Comparison of ENCODE assay signal across 20 cellular contexts in genomic region chr3:185781759-185782158, GRCh38. TPM values are rescaled to one million over a fixed set of nuclear protein-coding genes. Genes with fewer than 3 reads are reported as not detected.
A peak's percentile ranks its signal among the peaks of the same experiment; 100 is the strongest.
DNase-seq lines count a peak whose midpoint lies in the region; ATAC-seq and TF ChIP-seq lines count a peak whose summit lies in the region.
"Had no signal": no experiment of that assay in that cellular context is flagged by ENCODE, and none has a peak within 500 bp of the region (broad histone marks: within the 10 kb centered on the region; RNA-seq: fewer than 3 reads in every experiment).

No MANE protein-coding gene starts in this region.

- peaks cover 63 to 86% of the 10 kb centered on the region in 2 experiments for H3K4me1 ChIP-seq in HCT116 (ENCODE audit: control insufficient read depth in 1 of 2, insufficient read depth in 2 of 2, low read length in 2 of 2)
- H3K4me1 ChIP-seq: gastroesophageal sphincter had no signal

- H4K20me1 ChIP-seq in HCT116 (ENCODE audit: insufficient read depth): peaks cover 2% of the 10 kb centered on the region; the same call in 1 of the 2 replicates

- peaks cover 100% of the 10 kb centered on the region for H3K79me2 ChIP-seq in HCT116 (ENCODE audit: insufficient read depth, low read length)

- peaks cover 10% of the 10 kb centered on the region for H3K36me3 Mint-ChIP-seq in WTC11

- H3K27ac ChIP-seq in HCT116 (ENCODE audit: low read depth, low read length): no peak overlapping the region
- H3K27ac ChIP-seq: gastroesophageal sphincter, thoracic aorta had no signal

- H3K4me2 ChIP-seq in HCT116 (ENCODE audit: low read length): peak overlapping the region; percentile 33

- H3K9me2 ChIP-seq in HCT116 (ENCODE audit: insufficient read depth): no peaks in the 10 kb centered on the region

- TF ChIP-seq POLR2A in HCT116 (IDR thresholded peaks at IDR 0.05; ENCODE audit: borderline replicate concordance, extremely low read depth, insufficient read depth, insufficient read length): no peak

- peaks cover 2% of the 10 kb centered on the region for H3K9me3 Mint-ChIP-seq in WTC11
- no peaks in the 10 kb centered on the region for H3K9me3 Mint-ChIP-seq in stimulated activated naive CD8-positive, alpha-beta T cell treated with anti-CD3 and anti-CD28 coated beads, Interleukin-15, amount 100 ng/mL, for 72 hours
- H3K9me3 Mint-ChIP-seq: activated T-cell treated with anti-CD3 and anti-CD28 coated beads, Interleukin-2, amount 50 U/mL, for 24 hours; dendritic cell treated with granulocyte-macrophage colony-stimulating factor and Interleukin-4, amounts not matched to agents 40 ng/mL and 50 ng/mL, for 4 days had no signal

- no peak for TF ChIP-seq RAD21 in HCT116 (IDR thresholded peaks at IDR 0.05; ENCODE audit: low read depth)

- no peaks in the 10 kb centered on the region for H3K27me3 ChIP-seq in HCT116 (ENCODE audit: insufficient read depth, low read length)
- H3K27me3 ChIP-seq: gastroesophageal sphincter had no signal

- intact Hi-C loops in HCT116 (cut with micrococcal nuclease): no loop called here

- CTCF ChIA-PET in AG04449 (lab: Yijun Ruan, JAX): interaction anchor here (1.5 to 7.6 kb wide), 4 partner anchors 9 to 121 kb away, joined by 5 to 146 read pairs (median 14); no protein-coding TSS in a partner anchor
- CTCF ChIA-PET in HCT116 (lab: Charles Lee): interaction anchor here (1.5 to 2.3 kb wide), 2 partner anchors 9 to 13 kb away, joined by 3 to 18 read pairs; no protein-coding TSS in a partner anchor
- CTCF ChIA-PET in WTC11 (lab: Charles Lee): interaction anchor here (3.6 kb wide), 1 partner anchor 121 kb away, joined by 15 read pairs; no protein-coding TSS in a partner anchor

- no peak overlapping the region for H3K9ac ChIP-seq in HCT116 (ENCODE audit: low read length)

- ATAC-seq in HCT116: peak; percentile 55
- no peak for ATAC-seq in WTC11
- ATAC-seq in HG03432 (IDR thresholded peaks at IDR 0.05; ENCODE audit: unreplicated experiment): no peak
- ATAC-seq in stimulated activated naive CD8-positive, alpha-beta T cell treated with anti-CD3 and anti-CD28 coated beads, Interleukin-15, amount 100 ng/mL, for 72 hours: no peak
- ATAC-seq: gastroesophageal sphincter had no signal

- no peaks in the 10 kb centered on the region for H3K9me3 ChIP-seq in HCT116 (ENCODE audit: control insufficient read depth in 1 of 2, insufficient read depth in 1 of 2, low read depth in 1 of 2, low read length in 2 of 2)
- H3K9me3 ChIP-seq: gastroesophageal sphincter, thoracic aorta had no signal

- H2AFZ ChIP-seq in HCT116 (ENCODE audit: low read depth, low read length, poor library complexity, severe bottlenecking): no peak overlapping the region

- RAD21 ChIA-PET in HCT116 (lab: Charles Lee; ENCODE audit: low non-redundant PET in 1 of 2, low total read pairs in 2 of 2, uncharacterized antibody in 2 of 2, unreplicated experiment in 2 of 2): no interaction called here

- H3K4me1 Mint-ChIP-seq in WTC11: peaks cover 92% of the 10 kb centered on the region
- no peaks in the 10 kb centered on the region for H3K4me1 Mint-ChIP-seq in stimulated activated naive CD8-positive, alpha-beta T cell treated with anti-CD3 and anti-CD28 coated beads, Interleukin-15, amount 100 ng/mL, for 72 hours
- H3K4me1 Mint-ChIP-seq: IgD-negative memory B cell had no signal

- H3K27ac Mint-ChIP-seq in WTC11: peak overlapping the region; percentile 62; the same call in 1 of the 2 replicates
- H3K27ac Mint-ChIP-seq in stimulated activated naive CD8-positive, alpha-beta T cell treated with anti-CD3 and anti-CD28 coated beads, Interleukin-15, amount 100 ng/mL, for 72 hours: no peak overlapping the region
- H3K27ac Mint-ChIP-seq: activated T-cell treated with anti-CD3 and anti-CD28 coated beads, Interleukin-2, amount 50 U/mL, for 24 hours; dendritic cell treated with granulocyte-macrophage colony-stimulating factor and Interleukin-4, amounts not matched to agents 40 ng/mL and 50 ng/mL, for 4 days; IgD-negative memory B cell had no signal

- H3K27me3 Mint-ChIP-seq in WTC11 (ENCODE audit: low read depth): no peaks in the 10 kb centered on the region
- H3K27me3 Mint-ChIP-seq in stimulated activated naive CD8-positive, alpha-beta T cell treated with anti-CD3 and anti-CD28 coated beads, Interleukin-15, amount 100 ng/mL, for 72 hours: peaks cover 8% of the 10 kb centered on the region
- H3K27me3 Mint-ChIP-seq: dendritic cell treated with granulocyte-macrophage colony-stimulating factor and Interleukin-4, amounts not matched to agents 40 ng/mL and 50 ng/mL, for 4 days had no signal

- POLR2A ChIA-PET in AG04449 (lab: Yijun Ruan, JAX) (interaction anchor here (0.8 to 1.0 kb wide), 2 partner anchors 15 to 31 kb away, joined by 3 read pairs; no protein-coding TSS in a partner anchor), HCT116 (lab: Charles Lee) (no interaction called here), WTC11 (lab: Charles Lee) (no interaction called here)

- peak; percentile 62 for DNase-seq in AG04449 (ENCODE audit: low read depth, low spot score)
- no peak for DNase-seq in HCT116 (ENCODE audit: low read depth, low spot score)
- no peak for DNase-seq in WTC11 (ENCODE audit: low spot score)
- peak; percentile 50 for DNase-seq in fibroblast of pulmonary artery (ENCODE audit: low read depth)
- no peak for DNase-seq in inferior parietal cortex (ENCODE audit: extremely low spot score)
- no peak for DNase-seq in GM20000 (ENCODE audit: low spot score)
- no peak for DNase-seq in stimulated activated naive CD8-positive, alpha-beta T cell treated with anti-CD3 and anti-CD28 coated beads, Interleukin-15, amount 100 ng/mL, for 72 hours
- DNase-seq: ACHN; activated CD4-positive, alpha-beta T cell treated with anti-CD3 and anti-CD28 coated beads for 48 hours; activated T-cell treated with anti-CD3 and anti-CD28 coated beads, Interleukin-2, amount 50 U/mL, for 24 hours; DMS79; NCI-H1436 treated with DMSO at 0.1 percent for 48 hours; NCI-H524; posterior cingulate gyrus; T-helper 2 cell had no signal

- H3K4me3 ChIP-seq in AG04449 (ENCODE audit: low read depth, low read length) (no peak overlapping the region), HCT116 (replicated peaks in 1 of 2; ENCODE audit: low read depth in 1 of 2, low read length in 2 of 2) (no peak overlapping the region), fibroblast of pulmonary artery (replicated peaks; ENCODE audit: low read depth, low read length) (no peak overlapping the region)
- H3K4me3 ChIP-seq: gastroesophageal sphincter, thoracic aorta had no signal

- no TSS peak for BruUV-seq in HCT116 (replicated peaks; lab: Mats Ljungman, UMichigan)

- H3K36me3 ChIP-seq in HCT116 (ENCODE audit: control insufficient read depth in 1 of 2, insufficient read depth in 2 of 2, low read length in 2 of 2): no peaks in the 10 kb centered on the region
- H3K36me3 ChIP-seq: gastroesophageal sphincter, thoracic aorta had no signal

- H3K4me3 Mint-ChIP-seq in WTC11: no peak overlapping the region
- H3K4me3 Mint-ChIP-seq in stimulated activated naive CD8-positive, alpha-beta T cell treated with anti-CD3 and anti-CD28 coated beads, Interleukin-15, amount 100 ng/mL, for 72 hours: no peak overlapping the region
- H3K4me3 Mint-ChIP-seq: activated T-cell treated with anti-CD3 and anti-CD28 coated beads, Interleukin-2, amount 50 U/mL, for 24 hours; dendritic cell treated with granulocyte-macrophage colony-stimulating factor and Interleukin-4, amounts not matched to agents 40 ng/mL and 50 ng/mL, for 4 days; IgD-negative memory B cell had no signal

- no peak for TF ChIP-seq CTCF in AG04449 (IDR thresholded peaks at IDR 0.05; ENCODE audit: insufficient read depth, low read length, missing control alignments)
- no peak for TF ChIP-seq CTCF in HCT116 (IDR thresholded peaks at IDR 0.05 in 2 of 3, conservative IDR thresholded peaks at IDR 0.05 in 1 of 3; ENCODE audit: borderline replicate concordance in 1 of 3, insufficient read depth in 1 of 3, low read depth in 2 of 3, low read length in 2 of 3)
- TF ChIP-seq CTCF in WTC11 (IDR thresholded peaks at IDR 0.05): no peak
- no peak for TF ChIP-seq CTCF in fibroblast of pulmonary artery (IDR thresholded peaks at IDR 0.05; ENCODE audit: low read length, missing control alignments)
- no peak for TF ChIP-seq CTCF in GM20000 (IDR thresholded peaks at IDR 0.05; ENCODE audit: extremely low read depth, missing control alignments)

TF ChIP-seq in HCT116, 20 proteins besides CTCF, POLR2A, EP300 and RAD21:
- TF ChIP-seq FOSL1 (IDR thresholded peaks at IDR 0.05; ENCODE audit: low read depth): peak; percentile 15; the same call in 1 of the 2 replicates
- TF ChIP-seq ATF3 (IDR thresholded peaks at IDR 0.05): no peak
- no peak for TF ChIP-seq CEBPB (IDR thresholded peaks at IDR 0.05; ENCODE audit: low read depth)
- TF ChIP-seq JUND (IDR thresholded peaks at IDR 0.05): peak; percentile 16; the same call in 1 of the 2 replicates

TF ChIP-seq in WTC11, 78 proteins besides CTCF, POLR2A, EP300 and RAD21 (continues in another document):
- TF ChIP-seq ZNF671 (CRISPR knock-in tag; IDR thresholded peaks at IDR 0.05) (no peak), ERG (CRISPR knock-in tag; IDR thresholded peaks at IDR 0.05) (no peak), TEAD4 (CRISPR knock-in tag; IDR thresholded peaks at IDR 0.05) (no peak), TP53 (CRISPR knock-in tag; IDR thresholded peaks at IDR 0.05) (no peak), SMAD3 (CRISPR knock-in tag; IDR thresholded peaks at IDR 0.05; ENCODE audit: borderline replicate concordance) (no peak)
- TF ChIP-seq, protein P1, sequence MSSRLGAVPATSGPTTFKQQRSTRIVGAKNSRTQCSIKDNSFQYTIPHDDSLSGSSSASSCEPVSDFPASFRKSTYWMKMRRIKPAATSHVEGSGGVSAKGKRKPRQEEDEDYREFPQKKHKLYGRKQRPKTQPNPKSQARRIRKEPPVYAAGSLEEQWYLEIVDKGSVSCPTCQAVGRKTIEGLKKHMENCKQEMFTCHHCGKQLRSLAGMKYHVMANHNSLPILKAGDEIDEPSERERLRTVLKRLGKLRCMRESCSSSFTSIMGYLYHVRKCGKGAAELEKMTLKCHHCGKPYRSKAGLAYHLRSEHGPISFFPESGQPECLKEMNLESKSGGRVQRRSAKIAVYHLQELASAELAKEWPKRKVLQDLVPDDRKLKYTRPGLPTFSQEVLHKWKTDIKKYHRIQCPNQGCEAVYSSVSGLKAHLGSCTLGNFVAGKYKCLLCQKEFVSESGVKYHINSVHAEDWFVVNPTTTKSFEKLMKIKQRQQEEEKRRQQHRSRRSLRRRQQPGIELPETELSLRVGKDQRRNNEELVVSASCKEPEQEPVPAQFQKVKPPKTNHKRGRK (CRISPR knock-in tag; IDR thresholded peaks at IDR 0.05; ENCODE audit: borderline replicate concordance): no peak

RNA-seq across cellular contexts. Expression of gene IGF2BP2, which starts 43.1 kb away (rescaled TPM):
- total RNA-seq in HCT116 (2021; ENCODE audit: unreplicated experiment): 135 TPM
- 75.1 and 88.7 TPM in 2 replicates for polyA plus RNA-seq in HCT116 (2012)
- total RNA-seq in WTC11 (2021): 133 to 157 TPM (median 150 TPM) in 3 replicates
- polyA plus RNA-seq: IgD-negative memory B cell had no signal

Comparison
In these comparisons a context has a peak if more than half of its experiments do, and no peak if none do; other contexts are left out.
1. DNase-seq: peak in AG04449 (single experiment) and fibroblast of pulmonary artery (single experiment); none in HCT116 (single experiment), WTC11 (single experiment), inferior parietal cortex (single experiment), GM20000 (single experiment) and stimulated activated naive CD8-positive, alpha-beta T cell treated with anti-CD3 and anti-CD28 coated beads, Interleukin-15, amount 100 ng/mL, for 72 hours (0 of 2).